ENCODE assay signal across 1 cellular context in genomic region chr1:35178295-35178695, GRCh38.
A peak's percentile ranks its signal among the peaks of the same experiment; 100 is the strongest.
TF ChIP-seq lines count a peak whose summit lies in the region.

No MANE protein-coding gene starts in this region.

TF ChIP-seq in GM12878, 131 proteins besides CTCF, POLR2A, EP300 and RAD21 (continued from another document):
- TF ChIP-seq KDM1A (IDR thresholded peaks at IDR 0.05; ENCODE audit: borderline replicate concordance) (no peak), POLR2AphosphoS5 (IDR thresholded peaks at IDR 0.05; ENCODE audit: low read length) (peak; percentile 90), RAD51 (IDR thresholded peaks at IDR 0.05) (no peak), KLF5 (IDR thresholded peaks at IDR 0.05; ENCODE audit: partially characterized antibody) (no peak), ZBTB4 (CRISPR knock-in tag; IDR thresholded peaks at IDR 0.05) (no peak), SMAD5 (IDR thresholded peaks at IDR 0.05; ENCODE audit: low read depth) (peak; percentile 41; the same call in 1 of the 2 replicates), ZBED1 (IDR thresholded peaks at IDR 0.05; ENCODE audit: borderline replicate concordance) (no peak), TCF12 (IDR thresholded peaks at IDR 0.05; ENCODE audit: low read depth, low read length) (no peak)
